1 cellular context compared by ENCODE assay signal in the genomic region with DNA sequence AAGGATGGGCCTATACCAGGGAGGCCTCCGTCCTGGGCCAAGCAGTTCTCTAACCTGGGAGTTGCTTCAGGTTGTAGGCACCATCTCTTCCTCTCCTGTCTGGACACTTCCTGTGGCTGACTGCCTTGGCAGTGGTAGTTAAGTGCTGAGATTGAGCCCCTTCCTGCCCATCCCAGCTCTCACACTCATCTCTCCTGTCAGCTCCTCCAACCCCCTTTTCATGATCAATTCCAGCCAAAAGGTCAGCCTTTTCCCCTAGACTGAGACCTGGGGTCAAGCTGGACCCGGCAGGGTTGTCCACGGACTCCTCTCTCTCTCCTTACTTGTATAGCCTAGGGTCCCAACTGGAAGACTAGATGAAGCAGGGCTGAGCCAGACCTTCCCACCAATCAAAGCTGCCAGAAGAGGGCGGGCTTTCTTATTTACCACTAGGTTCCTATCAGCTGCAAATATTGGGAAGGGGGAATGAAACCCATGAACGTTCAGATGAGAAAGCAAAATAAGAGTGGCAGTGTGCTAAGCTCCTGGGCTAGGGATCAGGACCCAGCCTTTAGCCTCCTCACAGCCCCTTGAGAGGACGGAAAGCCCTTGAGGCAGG.
A peak's percentile ranks its signal among the peaks of the same experiment; 100 is the strongest.
TF ChIP-seq lines count a peak whose summit lies in the region.

No MANE protein-coding gene starts in this region.

TF ChIP-seq in HCT116, 20 proteins besides CTCF, POLR2A, EP300 and RAD21:
- no peak for TF ChIP-seq EZH2phosphoT487 (IDR thresholded peaks at IDR 0.05; ENCODE audit: borderline replicate concordance)
- TF ChIP-seq SIN3A (IDR thresholded peaks at IDR 0.05; ENCODE audit: low read depth) = no peak
- TF ChIP-seq FOSL1 (IDR thresholded peaks at IDR 0.05; ENCODE audit: low read depth) = no peak
- TF ChIP-seq, protein P1, sequence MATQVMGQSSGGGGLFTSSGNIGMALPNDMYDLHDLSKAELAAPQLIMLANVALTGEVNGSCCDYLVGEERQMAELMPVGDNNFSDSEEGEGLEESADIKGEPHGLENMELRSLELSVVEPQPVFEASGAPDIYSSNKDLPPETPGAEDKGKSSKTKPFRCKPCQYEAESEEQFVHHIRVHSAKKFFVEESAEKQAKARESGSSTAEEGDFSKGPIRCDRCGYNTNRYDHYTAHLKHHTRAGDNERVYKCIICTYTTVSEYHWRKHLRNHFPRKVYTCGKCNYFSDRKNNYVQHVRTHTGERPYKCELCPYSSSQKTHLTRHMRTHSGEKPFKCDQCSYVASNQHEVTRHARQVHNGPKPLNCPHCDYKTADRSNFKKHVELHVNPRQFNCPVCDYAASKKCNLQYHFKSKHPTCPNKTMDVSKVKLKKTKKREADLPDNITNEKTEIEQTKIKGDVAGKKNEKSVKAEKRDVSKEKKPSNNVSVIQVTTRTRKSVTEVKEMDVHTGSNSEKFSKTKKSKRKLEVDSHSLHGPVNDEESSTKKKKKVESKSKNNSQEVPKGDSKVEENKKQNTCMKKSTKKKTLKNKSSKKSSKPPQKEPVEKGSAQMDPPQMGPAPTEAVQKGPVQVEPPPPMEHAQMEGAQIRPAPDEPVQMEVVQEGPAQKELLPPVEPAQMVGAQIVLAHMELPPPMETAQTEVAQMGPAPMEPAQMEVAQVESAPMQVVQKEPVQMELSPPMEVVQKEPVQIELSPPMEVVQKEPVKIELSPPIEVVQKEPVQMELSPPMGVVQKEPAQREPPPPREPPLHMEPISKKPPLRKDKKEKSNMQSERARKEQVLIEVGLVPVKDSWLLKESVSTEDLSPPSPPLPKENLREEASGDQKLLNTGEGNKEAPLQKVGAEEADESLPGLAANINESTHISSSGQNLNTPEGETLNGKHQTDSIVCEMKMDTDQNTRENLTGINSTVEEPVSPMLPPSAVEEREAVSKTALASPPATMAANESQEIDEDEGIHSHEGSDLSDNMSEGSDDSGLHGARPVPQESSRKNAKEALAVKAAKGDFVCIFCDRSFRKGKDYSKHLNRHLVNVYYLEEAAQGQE (IDR thresholded peaks at IDR 0.05; ENCODE audit: low read depth) = no peak
- no peak for TF ChIP-seq SP1 (IDR thresholded peaks at IDR 0.05; ENCODE audit: low read depth)
- TF ChIP-seq POLR2AphosphoS5 (IDR thresholded peaks at IDR 0.05; ENCODE audit: low read depth, low read length) = peak; percentile 19; the same call in 1 of the 2 replicates
